ENCODE assay signal across 1 cellular context in genomic region chr1:16148329-16149092, GRCh38.
TF ChIP-seq lines count a peak whose summit lies in the region.

No MANE protein-coding gene starts in this region.

TF ChIP-seq in endothelial cell of umbilical vein, 7 proteins besides CTCF, POLR2A, EP300 and RAD21:
- TF ChIP-seq GATA2 (IDR thresholded peaks at IDR 0.05; ENCODE audit: insufficient read depth, insufficient read length, low read depth, low read length) (no peak), JUN (IDR thresholded peaks at IDR 0.05; ENCODE audit: borderline replicate concordance, insufficient read depth, insufficient read length, low read depth) (no peak), POLR2AphosphoS5 (IDR thresholded peaks at IDR 0.05; ENCODE audit: insufficient read depth, low read depth, low read length) (no peak), MAX (IDR thresholded peaks at IDR 0.05; ENCODE audit: insufficient read depth, insufficient read length) (no peak)
